8 cellular contexts compared by ENCODE assay signal in genomic region chr4:6673660-6674499, GRCh38. TPM values are rescaled to one million over a fixed set of nuclear protein-coding genes. Genes with fewer than 3 reads are reported as not detected.
DNase-seq lines count a peak whose midpoint lies in the region; TF ChIP-seq lines count a peak whose summit lies in the region.

No MANE protein-coding gene starts in this region.

- intact Hi-C loops in cardiac septum (cut with DNase I) = loop anchor here (2.0 to 10.0 kb wide), 3 partner anchors 33 to 99 kb away; partner anchors contain the start of genes MAN2B2, MRFAP1 and MRFAP1L1

- H3K9me3 ChIP-seq in parathyroid adenoma (ENCODE audit: control insufficient read depth, low read length) (no peaks in the 10 kb centered on the region), tibial nerve (no peaks in the 10 kb centered on the region)

- TF ChIP-seq CTCF in parathyroid adenoma (IDR thresholded peaks at IDR 0.05) (no peak), tibial nerve (IDR thresholded peaks at IDR 0.05) (peak in 3 of 5 experiments; percentile 5 to 44 (median 6))

- CTCF ChIA-PET in HEK293T (lab: Yijun Ruan, JAX) = interaction anchor here (0.8 to 1.0 kb wide), 3 partner anchors 15 to 28 kb away, joined by 3 to 4 read pairs (median 4); no protein-coding TSS in a partner anchor

- TF ChIP-seq EP300 in tibial nerve (IDR thresholded peaks at IDR 0.05) = peak; percentile 63 to 93

- peak overlapping the region; percentile 89 for H2AFZ ChIP-seq in parathyroid adenoma

- H3K4me2 ChIP-seq in parathyroid adenoma (ENCODE audit: low read length) = peak overlapping the region; percentile 89

- H3K4me1 ChIP-seq in parathyroid adenoma (no peaks in the 10 kb centered on the region), tibial nerve (peaks cover 0 to 34% (median 24%) of the 10 kb centered on the region in 4 donors)

- POLR2A ChIA-PET in HEK293T (lab: Yijun Ruan, JAX) = interaction anchor here (0.6 to 5.8 kb wide), 45 partner anchors 10 to 424 kb away, joined by 3 to 79 read pairs (median 4); partner anchors contain the start of genes BLOC1S4, GRPEL1, MAN2B2 and MRFAP1

- 1 to 4% methylated on average over 10 to 51 of the region's 89 CpGs for WGBS in tibial nerve, 2 donors

- H3K4me3 ChIP-seq in parathyroid adenoma (ENCODE audit: low read depth, low read length) = peak overlapping the region; percentile 81
- peak overlapping the region; percentile 62 to 84 (median 80) for H3K4me3 ChIP-seq in tibial nerve

- no peak overlapping the region for H3K9ac ChIP-seq in parathyroid adenoma

- TF ChIP-seq POLR2A in tibial nerve (IDR thresholded peaks at IDR 0.05) = peak; percentile 39 to 70

- no peaks in the 10 kb centered on the region for H3K79me2 ChIP-seq in parathyroid adenoma

- no peaks in the 10 kb centered on the region for H3K36me3 ChIP-seq in parathyroid adenoma (ENCODE audit: control insufficient read depth, insufficient read depth, low read length)
- H3K36me3 ChIP-seq in tibial nerve = peaks cover 0 to 38% (median 0%) of the 10 kb centered on the region in 3 donors

- H3K27ac ChIP-seq in parathyroid adenoma (peak overlapping the region; percentile 79), tibial nerve (peak overlapping the region; percentile 35 to 89 (median 80))

- no peaks in the 10 kb centered on the region for H3K27me3 ChIP-seq in parathyroid adenoma (ENCODE audit: control insufficient read depth, insufficient read depth, low read length)
- H3K27me3 ChIP-seq in tibial nerve = no peaks in the 10 kb centered on the region

- peak; percentile 89 for DNase-seq in GM04504 (ENCODE audit: low read depth)
- DNase-seq in HEK293T (ENCODE audit: extremely low spot score) = peak; percentile 98
- peak; percentile 91 for DNase-seq in NAMALWA (ENCODE audit: low spot score)
- DNase-seq in SKM-1 treated with dmso at 0.1 percent for 144 hours (lab: John Stamatoyannopoulos, UW; ENCODE audit: unreplicated experiment) = peak; percentile 97
- DNase-seq in activated naive CD8-positive, alpha-beta T cell treated with anti-CD3 and anti-CD28 coated beads, Interleukin-2, amount 50 U/mL, for 16 hours (ENCODE audit: low read depth, low spot score) = peak; percentile 80
- DNase-seq in cardiac septum (ENCODE audit: low spot score) = peak; percentile 96
- DNase-seq in tibial nerve (ENCODE audit: low spot score in 2 of 2) = peak; percentile 81 to 87

TF ChIP-seq in HEK293T, 16 proteins besides CTCF, POLR2A, EP300 and RAD21:
- TF ChIP-seq L3MBTL2 (conservative IDR thresholded peaks at IDR 0.05) = peak; percentile 92
- no peak for TF ChIP-seq FOXK2 (IDR thresholded peaks at IDR 0.05)

RNA-seq across cellular contexts. Expression of gene S100P, which starts 19.8 kb away (rescaled TPM):
- total RNA-seq in cardiac septum (2.8 TPM), tibial nerve (not detected)

RNA-seq across cellular contexts. Expression of gene MRFAP1, which starts 33.4 kb away (rescaled TPM):
- total RNA-seq in cardiac septum (262 TPM), tibial nerve (100 to 1,000 TPM; 176 to 300 (median 202) TPM)

RNA-seq across cellular contexts. Expression of gene MRFAP1L1, which starts 35.8 kb away (rescaled TPM):
- total RNA-seq in cardiac septum (48.6 TPM), tibial nerve (10 to 100 TPM; 51.6 to 76.6 (median 59.6) TPM)

RNA-seq across cellular contexts. Expression of gene BLOC1S4, which starts 42.1 kb away (rescaled TPM):
- total RNA-seq in cardiac septum (7.5 TPM), tibial nerve (10 to 100 TPM; 18.0 to 32.8 (median 28.3) TPM)

Comparison
In these comparisons a context has a peak if more than half of its experiments do, and no peak if none do; other contexts are left out.
1. Peak in every context shown above with its lines: DNase-seq, H3K4me3 ChIP-seq and H3K27ac ChIP-seq.